ENCODE assay signal across 13 cellular contexts in the genomic region with DNA sequence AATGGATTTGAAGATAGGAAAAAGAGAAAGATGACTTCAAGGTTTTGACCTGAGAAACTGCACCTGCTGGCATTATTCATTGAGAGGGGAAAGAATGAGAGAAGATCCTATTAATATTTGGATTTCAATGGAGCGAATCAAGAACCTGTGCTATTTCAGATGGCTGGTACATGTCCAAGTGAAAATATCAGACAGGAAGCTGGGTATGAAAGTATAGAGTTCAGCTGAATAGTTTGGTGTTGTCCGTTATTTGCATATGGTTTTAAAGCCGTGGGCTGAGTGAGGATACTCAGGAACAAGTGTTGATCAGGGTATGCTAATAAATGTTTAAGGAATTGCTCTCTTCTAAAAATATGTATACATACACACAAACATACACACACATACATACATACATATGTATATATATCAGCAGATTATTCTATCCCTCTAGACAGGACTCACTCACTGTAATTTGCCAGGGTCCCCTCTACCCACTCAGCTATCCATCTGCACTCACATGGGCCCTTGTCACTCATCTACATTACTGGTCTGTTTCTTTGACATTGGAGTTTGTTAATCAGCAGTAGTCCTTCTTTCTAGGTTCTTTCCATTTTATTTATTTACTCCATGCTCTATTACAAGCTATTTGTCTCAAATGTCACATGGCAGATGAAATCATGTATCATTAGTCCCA. TPM values are rescaled to one million over a fixed set of nuclear protein-coding genes. Genes with fewer than 3 reads are reported as not detected.
A peak's percentile ranks its signal among the peaks of the same experiment; 100 is the strongest.
DNase-seq lines count a peak whose midpoint lies in the region; ATAC-seq and TF ChIP-seq lines count a peak whose summit lies in the region.
"Had no signal": no experiment of that assay in that cellular context is flagged by ENCODE, and none has a peak within 500 bp of the region (broad histone marks: within the 10 kb centered on the region; RNA-seq: fewer than 3 reads in every experiment).

No MANE protein-coding gene starts in this region.

- H3K27ac Mint-ChIP-seq in stimulated activated naive B cell treated with anti-CD40 and anti-IgM and Interleukin-4, amounts not matched to agents 10 μg/mL and 1 μg/mL and 100 μg/mL, for 72 hours: peak overlapping the region; percentile 15
- H3K27ac Mint-ChIP-seq in activated naive CD4-positive, alpha-beta T cell treated with anti-CD3 and anti-CD28 coated beads for 36 hours: no peak overlapping the region

- H3K27me3 Mint-ChIP-seq in stimulated activated naive B cell treated with anti-CD40 and anti-IgM and Interleukin-4, amounts not matched to agents 10 μg/mL and 1 μg/mL and 100 μg/mL, for 72 hours: no peaks in the 10 kb centered on the region
- H3K27me3 Mint-ChIP-seq in activated naive CD4-positive, alpha-beta T cell treated with anti-CD3 and anti-CD28 coated beads for 36 hours (ENCODE audit: low read depth): peaks cover 2% of the 10 kb centered on the region
- H3K27me3 Mint-ChIP-seq: brain had no signal

- H3K9me3 Mint-ChIP-seq in stimulated activated naive B cell treated with anti-CD40 and anti-IgM and Interleukin-4, amounts not matched to agents 10 μg/mL and 1 μg/mL and 100 μg/mL, for 72 hours: no peaks in the 10 kb centered on the region
- H3K9me3 Mint-ChIP-seq in activated naive CD4-positive, alpha-beta T cell treated with anti-CD3 and anti-CD28 coated beads for 36 hours: no peaks in the 10 kb centered on the region

- H3K36me3 ChIP-seq in vagina: no peaks in the 10 kb centered on the region
- H3K36me3 ChIP-seq: right lobe of liver, upper lobe of left lung, WERI-Rb-1 had no signal

- ATAC-seq in GM19328 (IDR thresholded peaks at IDR 0.05; ENCODE audit: unreplicated experiment): peak; percentile 93
- ATAC-seq in HG02610 (IDR thresholded peaks at IDR 0.05; ENCODE audit: unreplicated experiment): peak; percentile 97
- ATAC-seq in HG03342 (IDR thresholded peaks at IDR 0.05; ENCODE audit: unreplicated experiment): peak; percentile 96
- peak; percentile 93 to 94 for ATAC-seq in stimulated activated naive B cell treated with anti-CD40 and anti-IgM and Interleukin-4, amounts not matched to agents 10 μg/mL and 1 μg/mL and 100 μg/mL, for 72 hours (replicated peaks)
- ATAC-seq: right lobe of liver had no signal

- intact Hi-C loops in vagina (cut with DNase I): no loop called here
- intact Hi-C loops in activated naive CD4-positive, alpha-beta T cell treated with anti-CD3 and anti-CD28 coated beads for 36 hours (cut with micrococcal nuclease): no loop called here

- H3K9me3 ChIP-seq in vagina: no peaks in the 10 kb centered on the region
- H3K9me3 ChIP-seq: right lobe of liver, upper lobe of left lung had no signal

- H3K4me3 Mint-ChIP-seq in stimulated activated naive B cell treated with anti-CD40 and anti-IgM and Interleukin-4, amounts not matched to agents 10 μg/mL and 1 μg/mL and 100 μg/mL, for 72 hours: peak overlapping the region in 1 of 2 donors; percentile 9
- no peak overlapping the region for H3K4me3 Mint-ChIP-seq in activated naive CD4-positive, alpha-beta T cell treated with anti-CD3 and anti-CD28 coated beads for 36 hours
- H3K4me3 Mint-ChIP-seq: brain had no signal

- H3K36me3 Mint-ChIP-seq in stimulated activated naive B cell treated with anti-CD40 and anti-IgM and Interleukin-4, amounts not matched to agents 10 μg/mL and 1 μg/mL and 100 μg/mL, for 72 hours: peaks cover 0 to 4% of the 10 kb centered on the region in 2 donors
- H3K36me3 Mint-ChIP-seq in activated naive CD4-positive, alpha-beta T cell treated with anti-CD3 and anti-CD28 coated beads for 36 hours (ENCODE audit: low read depth): no peaks in the 10 kb centered on the region

- DNase-seq in stimulated activated naive B cell treated with anti-CD40 and anti-IgM and Interleukin-4, amounts not matched to agents 10 μg/mL and 1 μg/mL and 100 μg/mL, for 72 hours: no peak
- DNase-seq in NCI-H2227 (lab: John Stamatoyannopoulos, UW; ENCODE audit: unreplicated experiment) (no peak), vagina (ENCODE audit: extremely low spot score in 2 of 2) (no peak), T-helper 2 cell (no peak)
- no peak for DNase-seq in activated naive CD4-positive, alpha-beta T cell treated with anti-CD3 and anti-CD28 coated beads for 36 hours
- DNase-seq: NCI-H187 treated with DMSO at 0.1 percent for 48 hours, right lobe of liver, upper lobe of left lung, WERI-Rb-1 had no signal

- peaks cover 17 to 21% of the 10 kb centered on the region in 2 donors for H3K4me1 Mint-ChIP-seq in stimulated activated naive B cell treated with anti-CD40 and anti-IgM and Interleukin-4, amounts not matched to agents 10 μg/mL and 1 μg/mL and 100 μg/mL, for 72 hours
- H3K4me1 Mint-ChIP-seq in activated naive CD4-positive, alpha-beta T cell treated with anti-CD3 and anti-CD28 coated beads for 36 hours (ENCODE audit: low read depth): no peaks in the 10 kb centered on the region

- H3K27ac ChIP-seq in vagina: no peak overlapping the region
- H3K27ac ChIP-seq: right lobe of liver, upper lobe of left lung, WERI-Rb-1 had no signal

- no peak for TF ChIP-seq CTCF in vagina (IDR thresholded peaks at IDR 0.05)

- H3K4me1 ChIP-seq in vagina: no peaks in the 10 kb centered on the region

- CTCF ChIA-PET in activated naive CD4-positive, alpha-beta T cell treated with anti-CD3 and anti-CD28 coated beads for 36 hours (lab: Charles Lee): no interaction called here

- no peak for TF ChIP-seq POLR2A in vagina (IDR thresholded peaks at IDR 0.05)

- no peak overlapping the region for H3K4me3 ChIP-seq in vagina
- H3K4me3 ChIP-seq: right lobe of liver, upper lobe of left lung had no signal

- H3K27me3 ChIP-seq in vagina: no peaks in the 10 kb centered on the region
- H3K27me3 ChIP-seq: right lobe of liver, upper lobe of left lung had no signal

RNA-seq across cellular contexts. Expression of a gene that starts 33.9 kb away (rescaled TPM):
- 29.2 TPM for total RNA-seq in vagina
- 1 to 10 TPM; 1.6 to 1.7 TPM for total RNA-seq in activated naive CD4-positive, alpha-beta T cell treated with anti-CD3 and anti-CD28 coated beads for 36 hours

Comparison
In these comparisons a context has a peak if more than half of its experiments do, and no peak if none do; other contexts are left out.
1. RNA of a gene that starts 33.9 kb away (total RNA-seq): 29.2 TPM in vagina (single experiment); 1.6 to 1.7 TPM in activated naive CD4-positive, alpha-beta T cell treated with anti-CD3 and anti-CD28 coated beads for 36 hours; every median in the first group is over 10 times any median in the second.
2. Peak in every context shown above with its lines, with median percentiles within 50 percentile points of each other: ATAC-seq.